9 cellular contexts compared by ENCODE assay signal in the genomic region with DNA sequence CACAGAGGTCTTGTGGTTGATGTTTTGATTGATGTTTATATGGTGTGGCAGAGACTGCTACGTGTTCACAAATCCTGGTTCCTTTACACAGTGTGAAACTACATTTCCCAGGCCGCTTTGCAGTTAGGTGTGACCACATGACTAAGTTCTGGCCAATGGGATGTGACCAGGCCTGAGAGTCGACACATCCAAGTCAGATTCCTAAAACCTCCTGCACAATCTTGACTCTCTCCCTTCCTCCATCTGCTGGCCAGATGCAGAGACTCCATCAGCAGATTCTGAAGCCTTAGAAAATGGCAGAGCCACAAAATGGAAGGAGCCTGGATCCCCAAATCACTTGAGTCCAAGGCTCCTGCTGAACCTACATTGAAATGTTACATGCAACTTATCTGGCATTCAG. TPM values are rescaled to one million over a fixed set of nuclear protein-coding genes. Genes with fewer than 3 reads are reported as not detected.
DNase-seq lines count a peak whose midpoint lies in the region; ATAC-seq and TF ChIP-seq lines count a peak whose summit lies in the region.
"Had no signal": no experiment of that assay in that cellular context is flagged by ENCODE, and none has a peak within 500 bp of the region (broad histone marks: within the 10 kb centered on the region; RNA-seq: fewer than 3 reads in every experiment).

No MANE protein-coding gene starts in this region.

- H3K27me3 ChIP-seq in SK-N-SH (ENCODE audit: insufficient read depth): no peaks in the 10 kb centered on the region
- H3K27me3 ChIP-seq: adrenal gland had no signal

- H3K4me3 ChIP-seq in AG04449 (ENCODE audit: low read depth, low read length) (no peak overlapping the region), SK-N-SH (ENCODE audit: low read depth in 2 of 2, low read length in 1 of 2) (no peak overlapping the region)
- H3K4me3 ChIP-seq: adrenal gland had no signal

- intact Hi-C loops in left ventricle myocardium superior (cut with micrococcal nuclease): no loop called here

- no peaks in the 10 kb centered on the region for H3K9me3 ChIP-seq in SK-N-SH
- H3K9me3 ChIP-seq: adrenal gland had no signal

- no peaks in the 10 kb centered on the region for H3K4me1 ChIP-seq in SK-N-SH (ENCODE audit: control insufficient read depth in 1 of 2, insufficient read depth in 2 of 2, low read depth in 1 of 2, low read length in 1 of 2)
- H3K4me1 ChIP-seq: adrenal gland had no signal

- in situ Hi-C loops in GM13976 (cut with MboI; ENCODE audit: low sequenced_read_pairs, unreplicated experiment): no loop called here

- peaks cover 25 to 67% of the 10 kb centered on the region in 2 experiments for H3K36me3 ChIP-seq in SK-N-SH (replicated peaks in 1 of 2; ENCODE audit: control insufficient read depth in 1 of 2, insufficient read depth in 2 of 2, low read length in 1 of 2)

- TF ChIP-seq CTCF in AG04449 (IDR thresholded peaks at IDR 0.05; ENCODE audit: insufficient read depth, low read length, missing control alignments): peak; percentile 38
- TF ChIP-seq CTCF in SK-N-SH (IDR thresholded peaks at IDR 0.05): peak; percentile 31
- TF ChIP-seq CTCF in GM13976 (IDR thresholded peaks at IDR 0.05; ENCODE audit: borderline replicate concordance, control extremely low read depth, extremely low read depth, insufficient read depth, missing control alignments): no peak

- CTCF ChIA-PET in AG04449 (lab: Yijun Ruan, JAX) (interaction anchor here (0.7 to 1.9 kb wide), 8 partner anchors 8 to 122 kb away, joined by 3 to 9 read pairs (median 6); a partner anchor contains a TSS), SK-N-SH (lab: Yijun Ruan, JAX) (interaction anchor here (1.4 to 1.5 kb wide), 2 partner anchors 44 to 47 kb away, joined by 3 to 5 read pairs; no protein-coding TSS in a partner anchor)

- no peak for TF ChIP-seq EP300 in SK-N-SH (IDR thresholded peaks at IDR 0.05; ENCODE audit: borderline replicate concordance in 1 of 2, low read depth in 1 of 2, low read length in 1 of 2)

- WGBS in SK-N-SH (ENCODE audit: low lambda C conversion rate): 76% methylated on average over 3 of the region's 3 CpGs

- H3K9ac ChIP-seq in SK-N-SH: no peak overlapping the region

- no peaks in the 10 kb centered on the region for H3K9me2 ChIP-seq in SK-N-SH

- no peaks in the 10 kb centered on the region for H3K79me2 ChIP-seq in SK-N-SH (ENCODE audit: insufficient read depth)

- peak; percentile 44 for DNase-seq in AG04449 (ENCODE audit: low read depth, low spot score)
- DNase-seq in H4 (ENCODE audit: low spot score): peak; percentile 67
- peak; percentile 66 for DNase-seq in SK-N-SH
- DNase-seq in left ventricle myocardium superior: no peak
- DNase-seq in GM13976 (ENCODE audit: low spot score): no peak
- no peak for DNase-seq in hippocampal formation (lab: John Stamatoyannopoulos, UW)
- no peak for DNase-seq in retina

- H3F3A ChIP-seq in SK-N-SH (replicated peaks; ENCODE audit: insufficient read depth): peaks cover 3% of the 10 kb centered on the region

- no peaks in the 10 kb centered on the region for H4K20me1 ChIP-seq in SK-N-SH (ENCODE audit: insufficient read depth)

- H3K4me2 ChIP-seq in SK-N-SH: no peak overlapping the region

- no peak overlapping the region for H2AFZ ChIP-seq in SK-N-SH (ENCODE audit: low read depth)

- H3K27ac ChIP-seq in SK-N-SH (ENCODE audit: low read depth in 2 of 2, low read length in 1 of 2): no peak overlapping the region
- H3K27ac ChIP-seq: adrenal gland had no signal

- POLR2A ChIA-PET in AG04449 (lab: Yijun Ruan, JAX): no interaction called here
- POLR2A ChIA-PET in SK-N-SH (lab: Yijun Ruan, JAX): no interaction called here

- TF ChIP-seq RAD21 in SK-N-SH (IDR thresholded peaks at IDR 0.05; ENCODE audit: low read length): no peak

- ATAC-seq in left ventricle myocardium superior (peak; percentile 68), GM19463 (IDR thresholded peaks at IDR 0.05; ENCODE audit: unreplicated experiment) (no peak)

TF ChIP-seq in SK-N-SH, 30 proteins besides CTCF, POLR2A, EP300 and RAD21:
- TF ChIP-seq, protein P1, sequence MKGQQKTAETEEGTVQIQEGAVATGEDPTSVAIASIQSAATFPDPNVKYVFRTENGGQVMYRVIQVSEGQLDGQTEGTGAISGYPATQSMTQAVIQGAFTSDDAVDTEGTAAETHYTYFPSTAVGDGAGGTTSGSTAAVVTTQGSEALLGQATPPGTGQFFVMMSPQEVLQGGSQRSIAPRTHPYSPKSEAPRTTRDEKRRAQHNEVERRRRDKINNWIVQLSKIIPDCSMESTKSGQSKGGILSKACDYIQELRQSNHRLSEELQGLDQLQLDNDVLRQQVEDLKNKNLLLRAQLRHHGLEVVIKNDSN (IDR thresholded peaks at IDR 0.05; ENCODE audit: borderline replicate concordance, low read depth): peak; percentile 90
- no peak for TF ChIP-seq RCOR1 (IDR thresholded peaks at IDR 0.05; ENCODE audit: low read length)
- TF ChIP-seq YY1 (IDR thresholded peaks at IDR 0.05; ENCODE audit: low read depth): peak; percentile 69; the same call in 1 of the 2 replicates
- no peak for TF ChIP-seq TEAD4 (IDR thresholded peaks at IDR 0.05; ENCODE audit: borderline replicate concordance, insufficient read depth)
- TF ChIP-seq FOSL2 (IDR thresholded peaks at IDR 0.05; ENCODE audit: borderline replicate concordance, low read depth): no peak
- TF ChIP-seq GABPA (IDR thresholded peaks at IDR 0.05; ENCODE audit: low read depth): no peak
- no peak for TF ChIP-seq TAF1 (IDR thresholded peaks at IDR 0.05; ENCODE audit: borderline replicate concordance, low read depth, low read length)
- no peak for TF ChIP-seq SIN3A (IDR thresholded peaks at IDR 0.05; ENCODE audit: borderline replicate concordance, low read depth, low read length)
- TF ChIP-seq, protein P2, sequence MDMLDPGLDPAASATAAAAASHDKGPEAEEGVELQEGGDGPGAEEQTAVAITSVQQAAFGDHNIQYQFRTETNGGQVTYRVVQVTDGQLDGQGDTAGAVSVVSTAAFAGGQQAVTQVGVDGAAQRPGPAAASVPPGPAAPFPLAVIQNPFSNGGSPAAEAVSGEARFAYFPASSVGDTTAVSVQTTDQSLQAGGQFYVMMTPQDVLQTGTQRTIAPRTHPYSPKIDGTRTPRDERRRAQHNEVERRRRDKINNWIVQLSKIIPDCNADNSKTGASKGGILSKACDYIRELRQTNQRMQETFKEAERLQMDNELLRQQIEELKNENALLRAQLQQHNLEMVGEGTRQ (IDR thresholded peaks at IDR 0.05; ENCODE audit: borderline replicate concordance, low read depth, low read length): peak; percentile 35; the same call in 1 of the 2 replicates
- no peak for TF ChIP-seq JUND (IDR thresholded peaks at IDR 0.05)
- TF ChIP-seq SMC3 (IDR thresholded peaks at IDR 0.05; ENCODE audit: low read depth, low read length): no peak

RNA-seq across cellular contexts. Expression of a gene that starts 12.6 kb away (rescaled TPM):
- not detected in 2 replicates for total RNA-seq in H4 (2014; rRNA removed; shearing (Covaris generic))
- not detected in 2 replicates for polyA plus RNA-seq in SK-N-SH (2012; rRNA removed)
- polyA plus RNA-seq in SK-N-SH (2012; cell fraction: cytosol; rRNA removed): not detected in 2 replicates
- 0.50 TPM in 1 of 2 replicates, not detected in the other for polyA plus RNA-seq in SK-N-SH (2012; cell fraction: nucleus; rRNA removed)
- total RNA-seq in left ventricle myocardium superior: 6.5 TPM

RNA-seq across cellular contexts. Expression of a gene that starts 14.4 kb away (rescaled TPM):
- 48.7 and 54.3 TPM in 2 replicates for total RNA-seq in H4 (2014; rRNA removed; shearing (Covaris generic))
- 24.7 and 27.9 TPM in 2 replicates for polyA plus RNA-seq in SK-N-SH (2012; rRNA removed)
- 17.4 and 22.3 TPM in 2 replicates for polyA plus RNA-seq in SK-N-SH (2012; cell fraction: cytosol; rRNA removed)
- polyA plus RNA-seq in SK-N-SH (2012; cell fraction: nucleus; rRNA removed): 32.3 and 39.7 TPM in 2 replicates
- total RNA-seq in left ventricle myocardium superior: 62.7 TPM

RNA-seq across cellular contexts. Expression of a gene that starts 15.8 kb away (rescaled TPM):
- 0.08 and 3.8 TPM in 2 replicates for total RNA-seq in H4 (2014; rRNA removed; shearing (Covaris generic))
- 0.36 and 0.47 TPM in 2 replicates for polyA plus RNA-seq in SK-N-SH (2012; rRNA removed)
- 0.26 and 0.40 TPM in 2 replicates for polyA plus RNA-seq in SK-N-SH (2012; cell fraction: cytosol; rRNA removed)
- polyA plus RNA-seq in SK-N-SH (2012; cell fraction: nucleus; rRNA removed): 0.55 and 0.82 TPM in 2 replicates
- total RNA-seq in left ventricle myocardium superior: not detected

RNA-seq across cellular contexts. Expression of a gene that starts 22.8 kb away (rescaled TPM):
- total RNA-seq in H4 (2014; rRNA removed; shearing (Covaris generic)): 0.16 and 0.85 TPM in 2 replicates
- 0.33 and 0.80 TPM in 2 replicates for polyA plus RNA-seq in SK-N-SH (2012; rRNA removed)
- 0.20 and 0.41 TPM in 2 replicates for polyA plus RNA-seq in SK-N-SH (2012; cell fraction: cytosol; rRNA removed)
- 2.7 and 6.3 TPM in 2 replicates for polyA plus RNA-seq in SK-N-SH (2012; cell fraction: nucleus; rRNA removed)
- 1.1 TPM for total RNA-seq in left ventricle myocardium superior

RNA-seq across cellular contexts. Expression of a gene that starts 40.2 kb away (rescaled TPM):
- total RNA-seq in H4 (2014; rRNA removed; shearing (Covaris generic)): not detected in 2 replicates
- polyA plus RNA-seq in SK-N-SH (2012; rRNA removed): 0.03 and 0.20 TPM in 2 replicates
- 0.06 and 0.08 TPM in 2 replicates for polyA plus RNA-seq in SK-N-SH (2012; cell fraction: cytosol; rRNA removed)
- polyA plus RNA-seq in SK-N-SH (2012; cell fraction: nucleus; rRNA removed): 0.42 and 0.52 TPM in 2 replicates
- not detected for total RNA-seq in left ventricle myocardium superior
- polyA plus RNA-seq: adrenal gland had no signal

Comparison
In these comparisons a context has a peak if more than half of its experiments do, and no peak if none do; other contexts are left out.
1. DNase-seq: peak in AG04449 (single experiment), H4 (single experiment) and SK-N-SH (single experiment); none in left ventricle myocardium superior (single experiment), GM13976 (single experiment), hippocampal formation (0 of 2) and retina (single experiment).